Comparison of ENCODE assay signal across 9 cellular contexts in the genomic region with DNA sequence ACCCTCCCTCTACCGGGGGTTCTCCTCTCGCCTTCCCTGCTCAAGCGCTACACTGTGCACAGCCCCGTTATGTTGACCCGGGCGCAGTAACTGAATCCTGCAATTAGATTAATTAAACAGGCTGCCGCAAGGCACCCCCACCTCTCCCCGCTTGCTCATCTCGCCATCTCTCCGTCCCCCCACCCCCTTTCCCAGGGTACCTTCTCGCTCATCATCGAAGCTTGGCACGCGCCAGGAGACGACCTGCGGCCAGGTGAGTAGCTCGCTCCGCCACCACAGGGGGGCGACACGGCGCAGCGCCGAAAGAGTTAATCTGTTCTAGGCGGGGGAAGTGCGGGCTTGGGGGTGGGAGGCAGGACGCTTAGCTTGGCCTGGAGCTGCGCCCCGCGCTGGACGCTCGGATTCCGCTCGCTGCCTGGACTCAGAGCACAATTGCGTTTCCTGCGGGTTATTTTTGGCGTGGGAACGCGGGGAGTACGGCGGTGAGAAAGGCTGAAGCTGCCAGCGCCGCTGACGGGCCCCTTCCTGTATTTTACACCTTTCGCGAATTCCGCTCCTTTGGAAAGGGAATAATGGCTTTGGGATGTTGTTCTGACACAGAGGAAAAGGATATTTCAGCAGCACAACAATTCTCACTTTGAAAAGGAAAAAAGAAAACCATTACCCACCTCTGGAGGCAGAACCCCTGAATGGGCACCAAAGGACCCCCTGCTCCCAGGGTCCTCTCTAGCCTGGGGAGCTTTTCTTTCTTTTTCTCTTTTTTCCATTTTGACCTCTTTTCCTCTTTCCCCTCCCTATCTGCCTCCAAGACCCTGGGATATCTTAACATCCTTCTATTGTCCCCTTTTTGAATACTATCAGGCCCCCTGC. TPM values are rescaled to one million over a fixed set of nuclear protein-coding genes. Genes with fewer than 3 reads are reported as not detected.
A peak's percentile ranks its signal among the peaks of the same experiment; 100 is the strongest.
DNase-seq lines count a peak whose midpoint lies in the region; ATAC-seq and TF ChIP-seq lines count a peak whose summit lies in the region.
"Had no signal": no experiment of that assay in that cellular context is flagged by ENCODE, and none has a peak within 500 bp of the region (broad histone marks: within the 10 kb centered on the region; RNA-seq: fewer than 3 reads in every experiment).

No MANE protein-coding gene starts in this region.

- H3K79me2 ChIP-seq in fibroblast of lung (ENCODE audit: control insufficient read depth, insufficient read depth, low read length) (no peaks in the 10 kb centered on the region), osteoblast (ENCODE audit: insufficient read depth, low read length) (no peaks in the 10 kb centered on the region)

- H2AFZ ChIP-seq in fibroblast of lung (ENCODE audit: low read length) (no peak overlapping the region), osteoblast (ENCODE audit: low read length) (no peak overlapping the region)

- H3K4me1 ChIP-seq in fibroblast of lung (ENCODE audit: control insufficient read depth, extremely low read depth, insufficient read depth, low read length) (peaks cover 11% of the 10 kb centered on the region), osteoblast (ENCODE audit: insufficient read depth, low read length) (peaks cover 16% of the 10 kb centered on the region)

- H3K4me2 ChIP-seq in fibroblast of lung (ENCODE audit: extremely low read depth, insufficient read depth, low read length) (peak overlapping the region; percentile 93), osteoblast (ENCODE audit: insufficient read depth, low read length) (peak overlapping the region; percentile 75)

- no peaks in the 10 kb centered on the region for H4K20me1 ChIP-seq in fibroblast of lung (ENCODE audit: control insufficient read depth, extremely low read depth, insufficient read depth, low read length)
- H4K20me1 ChIP-seq in osteoblast (ENCODE audit: insufficient read depth, low read length) = no peaks in the 10 kb centered on the region

- peak; percentile 34 for DNase-seq in EL
- DNase-seq in NCI-H1048 (lab: John Stamatoyannopoulos, UW) = peak; percentile 27
- peak; percentile 79 for DNase-seq in activated CD8-positive, alpha-beta memory T cell treated with anti-CD3 and anti-CD28 coated beads for 24 hours
- DNase-seq in fibroblast of lung (ENCODE audit: low read depth in 2 of 2) = peak in 1 of 2 donors; percentile 31
- peak; percentile 92 for DNase-seq in osteoblast (ENCODE audit: insufficient read length, low spot score, missing footprints)
- DNase-seq in SK-N-DZ (ENCODE audit: low spot score) = no peak
- no peak for DNase-seq in cerebellar nuclear complex (lab: John Stamatoyannopoulos, UW)

- H3K27ac ChIP-seq in fibroblast of lung (ENCODE audit: insufficient read depth, low read length) (no peak overlapping the region), osteoblast (ENCODE audit: low read depth, low read length) (no peak overlapping the region)

- TF ChIP-seq CTCF in fibroblast of lung (conservative IDR thresholded peaks at IDR 0.05 in 1 of 2, IDR thresholded peaks at IDR 0.05 in 1 of 2; ENCODE audit: low read depth in 1 of 2, low read length in 2 of 2) = peak; percentile 38 to 51
- TF ChIP-seq CTCF in osteoblast (IDR thresholded peaks at IDR 0.05; ENCODE audit: extremely low read depth, low read depth, low read length) = peak; percentile 25

- no peaks in the 10 kb centered on the region for H3K9me3 ChIP-seq in fibroblast of lung (ENCODE audit: control insufficient read depth, insufficient read depth, low read depth, low read length)
- no peaks in the 10 kb centered on the region for H3K9me3 ChIP-seq in osteoblast (ENCODE audit: low read depth, low read length)

- ATAC-seq in HG02870 (IDR thresholded peaks at IDR 0.05; ENCODE audit: unreplicated experiment) = no peak

- peak overlapping the region; percentile 33 to 50 (median 44) for H3K4me3 ChIP-seq in fibroblast of lung (replicated peaks in 1 of 4; ENCODE audit: control extremely low read depth in 1 of 4, insufficient read depth in 1 of 4, low read depth in 3 of 4, low read length in 4 of 4)
- H3K4me3 ChIP-seq in osteoblast (ENCODE audit: insufficient read depth, low read length) = peak overlapping the region; percentile 33

- H3K36me3 ChIP-seq in fibroblast of lung (ENCODE audit: control insufficient read depth, insufficient read depth, low read length) (no peaks in the 10 kb centered on the region), osteoblast (ENCODE audit: insufficient read depth, low read length) (no peaks in the 10 kb centered on the region)

- H3K27me3 ChIP-seq in fibroblast of lung (ENCODE audit: control insufficient read depth, insufficient read depth, low read length) (peaks cover 35% of the 10 kb centered on the region), osteoblast (ENCODE audit: insufficient read depth, low read length) (peaks cover 76% of the 10 kb centered on the region)

- no peak overlapping the region for H3K9ac ChIP-seq in fibroblast of lung (ENCODE audit: insufficient read depth, low read length)

RNA-seq across cellular contexts. Expression of a gene that starts 1.5 kb away (rescaled TPM):
- under 0.01 TPM in 2 replicates for total RNA-seq in fibroblast of lung
- polyA plus RNA-seq in fibroblast of lung = 0.18 and 1.0 TPM in 2 replicates
- polyA plus RNA-seq in fibroblast of lung (2012) = 0.22 and 1.5 TPM in 2 replicates
- 0.39 and 6.4 TPM in 2 replicates for polyA minus RNA-seq in fibroblast of lung (ENCODE audit: low replicate concordance)
- not detected in 2 replicates for total RNA-seq in osteoblast
- polyA plus RNA-seq in SK-N-DZ (2014; cell fraction: cytosol; rRNA removed) = 1.4 and 1.5 TPM in 2 replicates
- 0.93 and 1.6 TPM in 2 replicates for polyA plus RNA-seq in SK-N-DZ (2014; cell fraction: nucleus; rRNA removed)
- total RNA-seq: T-helper 1 cell treated with Interleukin-12 subunit alpha and Interleukin-12 subunit beta and Interleukin-4 antibody, amounts not matched to agents 30 ng/mL and 1 ng/mL, for 36 hours had no signal

RNA-seq across cellular contexts. Expression of a gene that starts 22.6 kb away (rescaled TPM):
- 33.1 and 62.6 TPM in 2 replicates for total RNA-seq in fibroblast of lung
- 7.5 and 14.8 TPM in 2 replicates for polyA plus RNA-seq in fibroblast of lung
- polyA plus RNA-seq in fibroblast of lung (2012) = 8.3 and 18.5 TPM in 2 replicates
- polyA minus RNA-seq in fibroblast of lung (ENCODE audit: low replicate concordance) = 7.5 and 16.7 TPM in 2 replicates
- total RNA-seq in osteoblast = 30.0 and 30.1 TPM in 2 replicates
- 8.0 and 8.1 TPM in 2 replicates for polyA plus RNA-seq in SK-N-DZ (2014; cell fraction: cytosol; rRNA removed)
- 6.2 and 7.3 TPM in 2 replicates for polyA plus RNA-seq in SK-N-DZ (2014; cell fraction: nucleus; rRNA removed)

RNA-seq across cellular contexts. Expression of a gene that starts 36.4 kb away (rescaled TPM):
- total RNA-seq in fibroblast of lung (33.4 and 36.7 TPM in 2 replicates), osteoblast (55.4 and 60.8 TPM in 2 replicates)
- polyA plus RNA-seq in fibroblast of lung = 15.5 and 21.3 TPM in 2 replicates
- 23.4 and 29.5 TPM in 2 replicates for polyA plus RNA-seq in fibroblast of lung (2012)
- 75.7 and 108 TPM in 2 replicates for polyA minus RNA-seq in fibroblast of lung (ENCODE audit: low replicate concordance)
- 15.3 and 18.0 TPM in 2 replicates for polyA plus RNA-seq in SK-N-DZ (2014; cell fraction: cytosol; rRNA removed)
- 7.2 and 8.3 TPM in 2 replicates for polyA plus RNA-seq in SK-N-DZ (2014; cell fraction: nucleus; rRNA removed)

RNA-seq across cellular contexts. Expression of a gene that starts 56.6 kb away (rescaled TPM):
- under 0.01 TPM in 1 of 2 replicates, not detected in the other for total RNA-seq in fibroblast of lung
- not detected in 2 replicates for polyA plus RNA-seq in fibroblast of lung
- not detected in 2 replicates for polyA plus RNA-seq in fibroblast of lung (2012)
- polyA minus RNA-seq in fibroblast of lung (ENCODE audit: low replicate concordance) = not detected in 2 replicates
- 0.36 TPM in 1 of 2 replicates, not detected in the other for total RNA-seq in osteoblast
- polyA plus RNA-seq in SK-N-DZ (2014; cell fraction: cytosol; rRNA removed) = 0.29 and 1.1 TPM in 2 replicates
- polyA plus RNA-seq in SK-N-DZ (2014; cell fraction: nucleus; rRNA removed) = 0.10 and 0.52 TPM in 2 replicates

Comparison
In these comparisons a context has a peak if more than half of its experiments do, and no peak if none do; other contexts are left out.
1. DNase-seq: peak in EL (single experiment), NCI-H1048 (single experiment), activated CD8-positive, alpha-beta memory T cell treated with anti-CD3 and anti-CD28 coated beads for 24 hours (single experiment) and osteoblast (single experiment); none in SK-N-DZ (single experiment) and cerebellar nuclear complex (0 of 2).